Comparison of ENCODE assay signal across 23 cellular contexts in the genomic region with DNA sequence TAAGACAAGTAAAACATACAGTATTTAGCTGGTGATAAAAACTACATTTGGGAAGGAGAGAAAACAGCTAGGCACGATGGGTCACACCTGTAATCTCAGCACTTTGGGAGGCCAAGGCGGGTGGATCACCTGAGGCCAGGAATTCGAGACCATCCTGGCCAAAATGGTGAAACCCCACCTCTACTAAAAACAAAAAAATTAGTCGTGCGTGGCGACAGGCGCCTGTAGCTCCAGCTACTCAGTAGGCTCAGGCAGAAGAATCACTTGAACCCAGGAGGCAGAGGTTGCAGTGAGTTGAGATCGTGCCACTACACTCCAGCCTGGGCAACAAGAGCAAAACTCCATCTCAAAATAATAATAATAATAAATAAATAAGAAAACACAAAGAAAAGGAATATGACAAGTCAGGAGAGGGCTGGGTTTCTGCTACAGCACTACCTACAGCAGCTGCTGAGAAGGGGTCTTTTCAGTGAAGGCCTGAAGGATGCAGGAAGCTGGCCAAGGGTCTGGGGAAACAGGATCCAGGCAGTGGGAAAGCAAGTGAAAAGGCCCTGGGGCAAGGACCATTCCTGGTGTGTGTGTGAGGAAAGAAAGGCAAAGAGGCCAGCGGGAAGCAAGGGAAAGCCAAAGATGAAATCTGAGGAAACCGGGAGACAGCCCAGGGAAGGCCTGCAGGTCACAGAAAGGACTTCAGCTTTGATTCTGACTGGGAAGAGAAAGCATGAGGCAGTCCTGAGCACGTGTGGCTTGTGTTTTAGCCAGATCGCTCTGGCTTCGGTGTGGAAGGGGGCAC. TPM values are rescaled to one million over a fixed set of nuclear protein-coding genes. Genes with fewer than 3 reads are reported as not detected.
DNase-seq lines count a peak whose midpoint lies in the region; ATAC-seq, FAIRE-seq and TF ChIP-seq lines count a peak whose summit lies in the region.
"Had no signal": no experiment of that assay in that cellular context is flagged by ENCODE, and none has a peak within 500 bp of the region (broad histone marks: within the 10 kb centered on the region; RNA-seq: fewer than 3 reads in every experiment).

No MANE protein-coding gene starts in this region.

- no peak for ATAC-seq in CD4-positive, alpha-beta T cell (ENCODE audit: poor library complexity)
- ATAC-seq in effector memory CD8-positive, alpha-beta T cell (replicated peaks): no peak
- ATAC-seq: left lobe of liver, mucosa of descending colon had no signal

- in situ Hi-C loops in GM23248 (cut with MboI): no loop called here

- peak overlapping the region; percentile 65 for H3K27ac Mint-ChIP-seq in CD4-positive, alpha-beta T cell
- peak overlapping the region; percentile 12 to 47 for H3K27ac Mint-ChIP-seq in effector memory CD8-positive, alpha-beta T cell
- H3K27ac Mint-ChIP-seq in neural progenitor cell: no peak overlapping the region
- H3K27ac Mint-ChIP-seq: activated naive CD8-positive, alpha-beta T cell treated with anti-CD3 and anti-CD28 coated beads, Interleukin-2, amount 10 ng/mL, durations not matched to agents 7 days and 5 days had no signal

- H3K36me3 ChIP-seq in neural progenitor cell: no peaks in the 10 kb centered on the region
- peaks cover 7% of the 10 kb centered on the region; the same call in 1 of the 2 replicates for H3K36me3 ChIP-seq in GM23248 (ENCODE audit: low read depth)

- peaks cover 71% of the 10 kb centered on the region for H3K36me3 Mint-ChIP-seq in CD4-positive, alpha-beta T cell (ENCODE audit: low read depth)
- peaks cover 48% of the 10 kb centered on the region for H3K36me3 Mint-ChIP-seq in effector memory CD8-positive, alpha-beta T cell (ENCODE audit: insufficient read depth)
- H3K36me3 Mint-ChIP-seq in neural progenitor cell: peaks cover 7% of the 10 kb centered on the region

- H3K4me3 Mint-ChIP-seq in CD4-positive, alpha-beta T cell: no peak overlapping the region
- peak overlapping the region in 1 of 2 donors; percentile 28 for H3K4me3 Mint-ChIP-seq in effector memory CD8-positive, alpha-beta T cell
- H3K4me3 Mint-ChIP-seq in neural progenitor cell: no peak overlapping the region
- H3K4me3 Mint-ChIP-seq: activated naive CD8-positive, alpha-beta T cell treated with anti-CD3 and anti-CD28 coated beads, Interleukin-2, amount 10 ng/mL, durations not matched to agents 7 days and 5 days had no signal

- H4K20me1 ChIP-seq in neural progenitor cell (ENCODE audit: low read depth) (peaks cover 68% of the 10 kb centered on the region), GM23248 (ENCODE audit: insufficient read depth) (peaks cover 12% of the 10 kb centered on the region; the same call in 1 of the 2 replicates)

- DNase-seq in CD4-positive, alpha-beta T cell: no peak
- DNase-seq in ELF-1 (ENCODE audit: low read depth, low spot score) (peak; percentile 76), neural progenitor cell (ENCODE audit: low spot score) (no peak), GM23248 (no peak), GM12892 (ENCODE audit: insufficient read length) (no peak), globus pallidus (ENCODE audit: low spot score) (no peak)
- DNase-seq in effector memory CD8-positive, alpha-beta T cell: no peak
- DNase-seq: activated CD4-positive, alpha-beta T cell treated with anti-CD3 and anti-CD28 coated beads, Interleukin-2, amount 50 U/mL, for 4 hours; activated naive CD8-positive, alpha-beta T cell treated with anti-CD3 and anti-CD28 coated beads, Interleukin-2, amount 10 ng/mL, durations not matched to agents 7 days and 5 days; AML-193; GDM1; mucosa of descending colon; NCI-H2171; NCI-H69; retina; SHP77 treated with DMSO at 0.1 percent for 48 hours; tibial artery had no signal

- H3K9me2 ChIP-seq in GM23248 (ENCODE audit: insufficient read depth): no peaks in the 10 kb centered on the region

- POLR2A ChIA-PET in CD4-positive, alpha-beta T cell (lab: Charles Lee): interaction anchor here (1.4 kb wide), 1 partner anchor 11 kb away, joined by 9 read pairs; a partner anchor contains a TSS

- H3K4me3 ChIP-seq in neural progenitor cell (no peak overlapping the region), GM23248 (no peak overlapping the region)
- H3K4me3 ChIP-seq: mucosa of descending colon, tibial artery had no signal

- H3K9ac ChIP-seq in neural progenitor cell (peak overlapping the region; percentile 42), GM23248 (no peak overlapping the region)

- TF ChIP-seq POLR2A in GM12892 (IDR thresholded peaks at IDR 0.05; ENCODE audit: low read depth, low read length): no peak

- H3K4me2 ChIP-seq in neural progenitor cell (no peak overlapping the region), GM23248 (ENCODE audit: unreplicated experiment) (no peak overlapping the region)

- intact Hi-C loops in CD4-positive, alpha-beta T cell (cut with DNase I, micrococcal nuclease): no loop called here

- peaks cover 70% of the 10 kb centered on the region for H3K4me1 Mint-ChIP-seq in CD4-positive, alpha-beta T cell (ENCODE audit: low read depth)
- H3K4me1 Mint-ChIP-seq in effector memory CD8-positive, alpha-beta T cell (ENCODE audit: low read depth in 2 of 2): peaks cover 36 to 55% of the 10 kb centered on the region in 2 donors
- peaks cover 15% of the 10 kb centered on the region for H3K4me1 Mint-ChIP-seq in neural progenitor cell

- FAIRE-seq in GM12892 (lab: Jason Lieb, UNC): no peak
- FAIRE-seq: bronchial epithelial cell, frontal cortex, GM19239, H1 had no signal

- no peaks in the 10 kb centered on the region for H3K27me3 Mint-ChIP-seq in CD4-positive, alpha-beta T cell
- no peaks in the 10 kb centered on the region for H3K27me3 Mint-ChIP-seq in effector memory CD8-positive, alpha-beta T cell
- H3K27me3 Mint-ChIP-seq in neural progenitor cell (ENCODE audit: insufficient read depth, low read depth): no peaks in the 10 kb centered on the region
- H3K27me3 Mint-ChIP-seq: activated naive CD8-positive, alpha-beta T cell treated with anti-CD3 and anti-CD28 coated beads, Interleukin-2, amount 10 ng/mL, durations not matched to agents 7 days and 5 days had no signal

- H3F3A ChIP-seq in neural progenitor cell (ENCODE audit: low read depth) (no peaks in the 10 kb centered on the region), GM23248 (ENCODE audit: insufficient read depth) (peaks cover 11% of the 10 kb centered on the region; the same call in 1 of the 2 replicates)

- no peak for TF ChIP-seq CTCF in CD4-positive, alpha-beta T cell (IDR thresholded peaks at IDR 0.05)
- no peak for TF ChIP-seq CTCF in neural progenitor cell (IDR thresholded peaks at IDR 0.05)

- H3K4me1 ChIP-seq in neural progenitor cell (no peaks in the 10 kb centered on the region), GM23248 (ENCODE audit: insufficient read depth) (peaks cover 11% of the 10 kb centered on the region)

- no peaks in the 10 kb centered on the region for H3K9me3 Mint-ChIP-seq in CD4-positive, alpha-beta T cell
- no peaks in the 10 kb centered on the region for H3K9me3 Mint-ChIP-seq in effector memory CD8-positive, alpha-beta T cell
- no peaks in the 10 kb centered on the region for H3K9me3 Mint-ChIP-seq in neural progenitor cell
- H3K9me3 Mint-ChIP-seq: activated naive CD8-positive, alpha-beta T cell treated with anti-CD3 and anti-CD28 coated beads, Interleukin-2, amount 10 ng/mL, durations not matched to agents 7 days and 5 days had no signal

- no peak overlapping the region for H3K27ac ChIP-seq in CD4-positive, alpha-beta T cell (ENCODE audit: low read depth, low read length)
- H3K27ac ChIP-seq in neural progenitor cell (no peak overlapping the region), GM23248 (no peak overlapping the region)
- H3K27ac ChIP-seq: tibial artery had no signal

- H2AFZ ChIP-seq in neural progenitor cell (replicated peaks) (no peak overlapping the region), GM23248 (no peak overlapping the region)

- H3K9me3 ChIP-seq in CD4-positive, alpha-beta T cell (ENCODE audit: control insufficient read depth, low read length): no peaks in the 10 kb centered on the region
- H3K9me3 ChIP-seq in neural progenitor cell (ENCODE audit: low read depth) (no peaks in the 10 kb centered on the region), GM23248 (ENCODE audit: low read depth) (no peaks in the 10 kb centered on the region)
- H3K9me3 ChIP-seq: mucosa of descending colon, tibial artery had no signal

- H3K27me3 ChIP-seq in CD4-positive, alpha-beta T cell (ENCODE audit: control insufficient read depth, insufficient read depth, low read length): no peaks in the 10 kb centered on the region
- H3K27me3 ChIP-seq in neural progenitor cell: no peaks in the 10 kb centered on the region
- no peaks in the 10 kb centered on the region for H3K27me3 ChIP-seq in GM23248 (replicated peaks; ENCODE audit: insufficient read depth)
- H3K27me3 ChIP-seq: tibial artery had no signal

- CTCF ChIA-PET in CD4-positive, alpha-beta T cell (lab: Charles Lee): interaction anchor here (1.0 to 1.7 kb wide), 2 partner anchors 21 to 81 kb away, joined by 4 to 6 read pairs; a partner anchor contains a TSS

- 91 to 92% methylated on average over 13 of the region's 13 CpGs for WGBS in GM23248 (ENCODE audit: low coverage in 1 of 2, low lambda C conversion rate in 2 of 2, missing lambda C conversion rate in 2 of 2), 2 experiments

- H3K79me2 ChIP-seq in neural progenitor cell (ENCODE audit: low read depth): peaks cover 95% of the 10 kb centered on the region
- peaks cover 100% of the 10 kb centered on the region for H3K79me2 ChIP-seq in GM23248 (ENCODE audit: insufficient read depth)

RNA-seq across cellular contexts. Expression of a gene that starts 10.6 kb away (rescaled TPM):
- 100 to 1,000 TPM; 121 to 122 TPM for total RNA-seq in CD4-positive, alpha-beta T cell
- 52.3 and 54.4 TPM in 2 replicates for total RNA-seq in neural progenitor cell (ENCODE audit: low replicate concordance)
- 95.7 and 103 TPM in 2 replicates for total RNA-seq in GM23248 (2014; rRNA removed; shearing (Covaris generic))
- polyA plus RNA-seq in GM23248 (2016; fragmentation: Nextera tagmentation; extraction: Ambion mirVana): 84.0 and 88.1 TPM in 2 replicates
- polyA plus RNA-seq in GM12892 (2012; ENCODE audit: missing spikeins): 24.6 TPM

RNA-seq across cellular contexts. Expression of a gene that starts 38.8 kb away (rescaled TPM):
- total RNA-seq in CD4-positive, alpha-beta T cell: 10 to 100 TPM in 1 of 2 experiments, 1 to 10 TPM in 1; 9.4 to 12.1 TPM
- 71.8 and 101 TPM in 2 replicates for total RNA-seq in neural progenitor cell (ENCODE audit: low replicate concordance)
- total RNA-seq in GM23248 (2014; rRNA removed; shearing (Covaris generic)): 17.0 and 19.9 TPM in 2 replicates
- polyA plus RNA-seq in GM23248 (2016; fragmentation: Nextera tagmentation; extraction: Ambion mirVana): 10.8 and 12.0 TPM in 2 replicates
- 7.3 TPM for polyA plus RNA-seq in GM12892 (2012; ENCODE audit: missing spikeins)

RNA-seq across cellular contexts. Expression of a gene that starts 39.0 kb away (rescaled TPM):
- not detected for total RNA-seq in CD4-positive, alpha-beta T cell
- total RNA-seq in neural progenitor cell (ENCODE audit: low replicate concordance): 0.11 and 0.12 TPM in 2 replicates
- total RNA-seq in GM23248 (2014; rRNA removed; shearing (Covaris generic)): not detected in 2 replicates
- not detected in 2 replicates for polyA plus RNA-seq in GM23248 (2016; fragmentation: Nextera tagmentation; extraction: Ambion mirVana)
- polyA plus RNA-seq in GM12892 (2012; ENCODE audit: missing spikeins): 0.47 TPM
- total RNA-seq: activated naive CD8-positive, alpha-beta T cell treated with anti-CD3 and anti-CD28 coated beads, Interleukin-2, amount 10 ng/mL, durations not matched to agents 7 days and 5 days; bronchial epithelial cell; epithelial cell of proximal tubule; left lobe of liver had no signal
